ENCODE assay signal across 9 cellular contexts in the genomic region with DNA sequence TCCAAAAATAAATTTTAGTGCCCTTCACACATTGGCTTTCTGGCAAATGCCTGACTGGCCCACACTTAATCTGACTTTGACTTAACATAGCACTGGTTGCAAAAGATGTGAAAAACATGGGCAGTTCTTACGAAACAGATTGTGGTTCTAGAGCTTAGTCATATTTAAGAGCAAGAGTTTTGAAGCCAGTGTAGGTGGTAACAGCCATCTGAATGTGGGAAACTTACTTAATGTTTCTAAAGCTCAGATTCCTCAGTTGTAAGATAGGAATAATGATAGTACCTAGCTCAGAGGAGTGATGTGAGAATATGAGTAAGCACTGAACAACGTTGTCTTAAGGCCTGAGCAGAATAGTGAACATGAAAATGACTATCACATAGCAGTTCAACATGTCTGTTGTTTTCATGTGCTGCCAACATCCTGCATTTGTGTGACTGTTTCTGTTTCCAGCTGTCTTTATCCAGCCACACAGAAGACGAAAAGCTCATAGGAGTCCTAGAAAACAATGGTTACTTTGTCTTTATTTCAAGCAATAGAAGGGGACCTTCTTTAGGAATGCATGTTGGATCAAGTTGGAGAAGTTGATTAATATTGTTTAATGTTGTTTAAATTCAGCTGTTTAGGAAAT.
A peak's percentile ranks its signal among the peaks of the same experiment; 100 is the strongest.
DNase-seq lines count a peak whose midpoint lies in the region; ATAC-seq, FAIRE-seq and TF ChIP-seq lines count a peak whose summit lies in the region.
"Had no signal": no experiment of that assay in that cellular context is flagged by ENCODE, and none has a peak within 500 bp of the region (broad histone marks: within the 10 kb centered on the region; RNA-seq: fewer than 3 reads in every experiment).

No MANE protein-coding gene starts in this region.

- no peaks in the 10 kb centered on the region for H3K36me3 ChIP-seq in small intestine (ENCODE audit: control insufficient read depth in 2 of 2, insufficient read depth in 2 of 2, low read length in 2 of 2)

- TF ChIP-seq CTCF in epithelial cell of esophagus (IDR thresholded peaks at IDR 0.05; ENCODE audit: insufficient read depth, low read depth, low read length, missing control alignments): no peak

- no peak for FAIRE-seq in small intestine (lab: Jason Lieb, UNC)

- no peaks in the 10 kb centered on the region for H3K4me1 ChIP-seq in small intestine (ENCODE audit: control insufficient read depth in 2 of 2, insufficient read depth in 1 of 2, low read depth in 1 of 2, low read length in 1 of 2)

- WGBS in small intestine, 3 donors: 36 to 52% (median 47%) methylated on average over 3 of the region's 3 CpGs

- DNase-seq in CD1c-positive myeloid dendritic cell (ENCODE audit: extremely low spot score) (peak; percentile 58), epithelial cell of esophagus (ENCODE audit: low read depth) (peak; percentile 87), small intestine (no peak), NCI-H2196 treated with DMSO at 0.1 percent for 48 hours (lab: John Stamatoyannopoulos, UW; ENCODE audit: unreplicated experiment) (no peak)
- no peak for DNase-seq in activated CD8-positive, alpha-beta memory T cell treated with anti-CD3 and anti-CD28 coated beads, Interleukin-2, amount 50 U/mL, for 48 hours
- DNase-seq in activated T-cell treated with anti-CD3 and anti-CD28 coated beads, Interleukin-2, amount 50 U/mL, for 1 hour: no peak
- DNase-seq: activated B cell treated with CpG ODN at 0.5 μM for 24 hours had no signal

- ATAC-seq in GM21515 (IDR thresholded peaks at IDR 0.05; ENCODE audit: unreplicated experiment): peak; percentile 91
- ATAC-seq in HG03558 (IDR thresholded peaks at IDR 0.05; ENCODE audit: extremely low read depth, unreplicated experiment): peak; percentile 98

- H3K27me3 ChIP-seq in small intestine (ENCODE audit: control insufficient read depth in 2 of 2, insufficient read depth in 2 of 2, low read length in 2 of 2): no peaks in the 10 kb centered on the region

- H3K27ac ChIP-seq in small intestine (ENCODE audit: low read depth in 1 of 2, low read length in 1 of 2): no peak overlapping the region

- H3K4me3 ChIP-seq in epithelial cell of esophagus (ENCODE audit: low read length) (no peak overlapping the region), small intestine (ENCODE audit: low read depth in 1 of 2, low read length in 2 of 2) (no peak overlapping the region)

- H3K9me3 ChIP-seq in small intestine (ENCODE audit: control insufficient read depth, low read depth): no peaks in the 10 kb centered on the region

Comparison
In these comparisons a context has a peak if more than half of its experiments do, and no peak if none do; other contexts are left out.
1. DNase-seq: peak in CD1c-positive myeloid dendritic cell (single experiment) and epithelial cell of esophagus (single experiment); none in small intestine (single experiment), activated CD8-positive, alpha-beta memory T cell treated with anti-CD3 and anti-CD28 coated beads, Interleukin-2, amount 50 U/mL, for 48 hours (single experiment), NCI-H2196 treated with DMSO at 0.1 percent for 48 hours (single experiment) and activated T-cell treated with anti-CD3 and anti-CD28 coated beads, Interleukin-2, amount 50 U/mL, for 1 hour (single experiment).